Comparison of ENCODE assay signal across 8 cellular contexts in genomic region chr3:51671090-51672082, GRCh38. TPM values are rescaled to one million over a fixed set of nuclear protein-coding genes. Genes with fewer than 3 reads are reported as not detected.
DNase-seq lines count a peak whose midpoint lies in the region; ATAC-seq and TF ChIP-seq lines count a peak whose summit lies in the region.

Gene TEX264, plus strand, starts transcription at chr3:51671252. Its CDS starts 3,053 bp downstream, at chr3:51674305.

- peak within 1 kb of the TSS; percentile 73 for H3K9ac ChIP-seq in HUES48 (ENCODE audit: low read depth, low read length)

- POLR2A ChIA-PET in naive thymus-derived CD8-positive, alpha-beta T cell (lab: Charles Lee): interaction anchor here (0.9 to 5.9 kb wide), 9 partner anchors 8 to 1070 kb away, joined by 3 to 91 read pairs (median 6); partner anchors contain the start of gene DCAF1

- peak within 1 kb of the TSS; percentile 82 to 95 (median 94) for H3K27ac Mint-ChIP-seq in naive thymus-derived CD8-positive, alpha-beta T cell

- peak; percentile 71 for ATAC-seq in GM21381 (IDR thresholded peaks at IDR 0.05; ENCODE audit: unreplicated experiment)
- peak; percentile 69 to 77 for ATAC-seq in naive thymus-derived CD8-positive, alpha-beta T cell

- peaks cover 0 to 19% (median 7%) of the 10 kb centered on the region in 3 donors for H3K36me3 Mint-ChIP-seq in naive thymus-derived CD8-positive, alpha-beta T cell

- peaks cover 41 to 77% (median 67%) of the 10 kb centered on the region in 4 donors for H3K4me1 Mint-ChIP-seq in naive thymus-derived CD8-positive, alpha-beta T cell

- H3K4me1 ChIP-seq in HUES48 (ENCODE audit: control insufficient read depth, insufficient read depth, low read length): peaks cover 17% of the 10 kb centered on the region

- H3K4me3 Mint-ChIP-seq in naive thymus-derived CD8-positive, alpha-beta T cell: peak within 1 kb of the TSS; percentile 85 to 97 (median 90)

- DNase-seq in DMS114 treated with DMSO at 0.1 percent for 48 hours (lab: John Stamatoyannopoulos, UW; ENCODE audit: unreplicated experiment) (peak; percentile 13), RPMI7951 (ENCODE audit: low read depth) (peak; percentile 92), fibroblast of mammary gland (ENCODE audit: low read depth) (peak; percentile 69)
- peak; percentile 88 to 90 for DNase-seq in activated T-helper 1 cell treated with anti-CD3 and anti-CD28 coated beads, Interleukin-2, amount 50 U/mL, for 16 hours (ENCODE audit: low read depth in 1 of 2, low spot score in 1 of 2)
- peak; percentile 90 to 99 (median 94) for DNase-seq in naive thymus-derived CD8-positive, alpha-beta T cell
- peak; percentile 86 to 94 (median 91) for DNase-seq in stimulated activated naive CD4-positive, alpha-beta T cell (lab: John Stamatoyannopoulos, UW)

- H3K27me3 ChIP-seq in HUES48 (ENCODE audit: control insufficient read depth, insufficient read depth, low read length): no peaks in the 10 kb centered on the region

- no peaks in the 10 kb centered on the region for H3K9me3 Mint-ChIP-seq in naive thymus-derived CD8-positive, alpha-beta T cell

- H3K9me3 ChIP-seq in HUES48 (ENCODE audit: control insufficient read depth, insufficient read depth, low read length): no peaks in the 10 kb centered on the region

- peak within 1 kb of the TSS; percentile 49 for H3K27ac ChIP-seq in HUES48 (ENCODE audit: low read depth, low read length)

- no peak for TF ChIP-seq CTCF in fibroblast of mammary gland (conservative IDR thresholded peaks at IDR 0.05; ENCODE audit: control insufficient read depth, insufficient read depth, low read depth, low read length)

- H3K4me3 ChIP-seq in HUES48 (ENCODE audit: low read depth, low read length) (peak within 1 kb of the TSS; percentile 85), fibroblast of mammary gland (ENCODE audit: control insufficient read depth, low read depth, low read length) (peak within 1 kb of the TSS; percentile 74)

- no peaks in the 10 kb centered on the region for H3K27me3 Mint-ChIP-seq in naive thymus-derived CD8-positive, alpha-beta T cell

- no peaks in the 10 kb centered on the region for H3K36me3 ChIP-seq in HUES48 (ENCODE audit: control insufficient read depth, insufficient read depth, low read length)

RNA-seq across cellular contexts. Expression of gene TEX264, which starts in this region (rescaled TPM):
- total RNA-seq in RPMI7951 (2014; rRNA removed; shearing (Covaris generic)): 67.9 and 70.5 TPM in 2 replicates
- total RNA-seq in naive thymus-derived CD8-positive, alpha-beta T cell: 10 to 100 TPM; 37.4 to 39.7 TPM
- polyA plus RNA-seq in naive thymus-derived CD8-positive, alpha-beta T cell: 10 to 100 TPM; 84.5 to 95.7 (median 85.3) TPM

Comparison
In these comparisons a context has a peak if more than half of its experiments do, and no peak if none do; other contexts are left out.
1. Peak in every context shown above with its lines: DNase-seq, ATAC-seq, H3K4me3 ChIP-seq and H3K27ac ChIP-seq.
2. DNase-seq: peak in every context shown above with its lines; median percentile 94 in naive thymus-derived CD8-positive, alpha-beta T cell; 92 in RPMI7951; 91 in stimulated activated naive CD4-positive, alpha-beta T cell; 89 in activated T-helper 1 cell treated with anti-CD3 and anti-CD28 coated beads, Interleukin-2, amount 50 U/mL, for 16 hours; 69 in fibroblast of mammary gland; 13 in DMS114 treated with DMSO at 0.1 percent for 48 hours.